8 cellular contexts compared by ENCODE assay signal in the genomic region with DNA sequence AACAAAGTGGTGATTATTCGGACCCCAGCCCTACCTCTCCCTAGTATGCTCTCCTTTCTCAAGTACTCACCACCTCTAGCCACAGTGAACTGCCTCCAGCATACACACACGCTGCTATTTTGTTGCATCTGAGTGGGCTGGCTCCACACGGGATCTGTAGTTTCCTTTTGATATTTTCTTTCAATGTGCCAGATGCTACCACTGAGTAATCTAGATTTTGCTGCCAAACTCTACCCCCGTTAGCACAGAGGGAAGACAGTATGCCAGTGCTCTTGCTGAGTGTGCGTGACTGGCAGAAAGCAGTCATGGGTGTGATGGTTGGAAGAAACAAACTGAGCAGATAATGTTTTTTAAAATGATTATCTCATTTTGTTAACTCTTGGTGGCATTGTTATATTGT. TPM values are rescaled to one million over a fixed set of nuclear protein-coding genes. Genes with fewer than 3 reads are reported as not detected.
DNase-seq lines count a peak whose midpoint lies in the region; ATAC-seq and TF ChIP-seq lines count a peak whose summit lies in the region.

No MANE protein-coding gene starts in this region.

- H3K9me3 ChIP-seq in breast epithelium (no peaks in the 10 kb centered on the region), left lung (no peaks in the 10 kb centered on the region), WERI-Rb-1 (ENCODE audit: severe bottlenecking) (no peaks in the 10 kb centered on the region)

- peak overlapping the region; percentile 7 to 49 (median 7) for H3K4me3 ChIP-seq in breast epithelium
- peak overlapping the region in 1 of 2 donors; percentile 81 for H3K4me3 ChIP-seq in left lung
- no peak overlapping the region for H3K4me3 ChIP-seq in WERI-Rb-1 (ENCODE audit: low read depth, low read length)

- H3K27me3 Mint-ChIP-seq in stimulated activated naive CD8-positive, alpha-beta T cell treated with anti-CD3 and anti-CD28 coated beads, Interleukin-15, amount 100 ng/mL, for 72 hours, result no peaks in the 10 kb centered on the region

- H3K4me1 ChIP-seq in breast epithelium (peaks cover 6 to 70% of the 10 kb centered on the region in 2 donors), left lung (peaks cover 84 to 100% of the 10 kb centered on the region in 2 donors)

- intact Hi-C loops in breast epithelium (cut with DNase I; ENCODE audit: low total_unique reads), result no loop called here
- intact Hi-C loops in left lung (cut with DNase I), result no loop called here

- no peak for TF ChIP-seq POLR2A in breast epithelium (IDR thresholded peaks at IDR 0.05)

- DNase-seq in ELR (ENCODE audit: low read depth), result peak; percentile 72
- peak; percentile 69 for DNase-seq in RPMI8226
- DNase-seq in breast epithelium (ENCODE audit: low spot score in 2 of 2), result no peak
- no peak for DNase-seq in left lung
- DNase-seq in stimulated activated naive CD8-positive, alpha-beta T cell treated with anti-CD3 and anti-CD28 coated beads, Interleukin-15, amount 100 ng/mL, for 72 hours, result peak; percentile 44 to 72
- DNase-seq in WERI-Rb-1, result no peak
- DNase-seq in MV-4-11 (lab: John Stamatoyannopoulos, UW), result no peak

- H3K27me3 ChIP-seq in breast epithelium (no peaks in the 10 kb centered on the region), left lung (no peaks in the 10 kb centered on the region), WERI-Rb-1 (ENCODE audit: insufficient read depth, low read depth, severe bottlenecking) (no peaks in the 10 kb centered on the region)

- peak overlapping the region; percentile 87 to 92 for H3K27ac Mint-ChIP-seq in stimulated activated naive CD8-positive, alpha-beta T cell treated with anti-CD3 and anti-CD28 coated beads, Interleukin-15, amount 100 ng/mL, for 72 hours

- H3K9me3 Mint-ChIP-seq in stimulated activated naive CD8-positive, alpha-beta T cell treated with anti-CD3 and anti-CD28 coated beads, Interleukin-15, amount 100 ng/mL, for 72 hours, result no peaks in the 10 kb centered on the region

- no peaks in the 10 kb centered on the region for H3K36me3 ChIP-seq in breast epithelium
- H3K36me3 ChIP-seq in left lung, result peaks cover 0 to 28% of the 10 kb centered on the region in 2 donors
- H3K36me3 ChIP-seq in WERI-Rb-1, result no peaks in the 10 kb centered on the region

- peaks cover 61% of the 10 kb centered on the region for H3K4me1 Mint-ChIP-seq in stimulated activated naive CD8-positive, alpha-beta T cell treated with anti-CD3 and anti-CD28 coated beads, Interleukin-15, amount 100 ng/mL, for 72 hours

- no peak for TF ChIP-seq CTCF in breast epithelium (IDR thresholded peaks at IDR 0.05)
- no peak for TF ChIP-seq CTCF in left lung (IDR thresholded peaks at IDR 0.05)
- no peak for TF ChIP-seq CTCF in WERI-Rb-1 (IDR thresholded peaks at IDR 0.05; ENCODE audit: low read depth, low read length)

- peak overlapping the region; percentile 88 to 91 for H3K27ac ChIP-seq in breast epithelium
- peak overlapping the region; percentile 99 to 100 for H3K27ac ChIP-seq in left lung
- H3K27ac ChIP-seq in WERI-Rb-1, result no peak overlapping the region

- ATAC-seq in left lung (peak; percentile 1), HG03342 (IDR thresholded peaks at IDR 0.05; ENCODE audit: unreplicated experiment) (no peak)
- peak; percentile 32 for ATAC-seq in stimulated activated naive CD8-positive, alpha-beta T cell treated with anti-CD3 and anti-CD28 coated beads, Interleukin-15, amount 100 ng/mL, for 72 hours

- H3K4me3 Mint-ChIP-seq in stimulated activated naive CD8-positive, alpha-beta T cell treated with anti-CD3 and anti-CD28 coated beads, Interleukin-15, amount 100 ng/mL, for 72 hours, result peak overlapping the region; percentile 89 to 99

RNA-seq across cellular contexts. Expression of a gene that starts 11.6 kb away (rescaled TPM):
- total RNA-seq in breast epithelium (100 to 1,000 TPM; 180 to 322 (median 207) TPM), left lung (100 to 1,000 TPM; 278 to 327 TPM)

RNA-seq across cellular contexts. Expression of a gene that starts 55.4 kb away (rescaled TPM):
- total RNA-seq in breast epithelium, result 10 to 100 TPM in 1 of 3 donors, 1 to 10 TPM in 2; 5.7 to 13.1 (median 9.6) TPM
- total RNA-seq in left lung, result 10 to 100 TPM; 30.3 to 31.5 TPM

RNA-seq across cellular contexts. Expression of a gene that starts 55.8 kb away (rescaled TPM):
- total RNA-seq in breast epithelium (10 to 100 TPM; 40.8 to 51.5 (median 41.4) TPM), left lung (10 to 100 TPM; 92.1 to 92.9 TPM)

RNA-seq across cellular contexts. Expression of a gene that starts 56.1 kb away (rescaled TPM):
- 10 to 100 TPM; 16.4 to 38.7 (median 24.1) TPM for total RNA-seq in breast epithelium
- total RNA-seq in left lung, result 10 to 100 TPM; 24.2 to 37.9 TPM

Comparison
In these comparisons a context has a peak if more than half of its experiments do, and no peak if none do; other contexts are left out.
1. DNase-seq: peak in ELR (single experiment), RPMI8226 (single experiment) and stimulated activated naive CD8-positive, alpha-beta T cell treated with anti-CD3 and anti-CD28 coated beads, Interleukin-15, amount 100 ng/mL, for 72 hours (2 of 2); none in breast epithelium (0 of 2), left lung (0 of 2), WERI-Rb-1 (single experiment) and MV-4-11 (single experiment).